In the genomic region with DNA sequence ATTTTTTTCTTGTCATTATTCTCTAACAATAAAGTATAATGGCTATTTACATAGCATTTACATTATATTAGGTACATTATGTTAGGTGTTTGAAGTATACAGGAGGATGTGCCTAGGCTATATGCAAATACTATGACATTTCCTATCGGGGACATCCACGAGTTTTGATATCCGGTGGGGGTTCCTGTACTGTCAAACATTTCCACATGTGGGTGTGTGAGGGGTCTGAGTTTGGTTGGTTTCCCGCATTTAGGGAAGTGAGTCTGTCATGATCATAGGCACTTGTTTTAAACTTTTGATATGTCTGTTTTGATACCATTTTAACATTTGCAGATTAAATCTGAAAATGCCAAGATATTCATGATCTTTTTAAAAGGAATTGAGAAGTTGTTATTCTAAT, we compare ENCODE assay signal across 17 cellular contexts.
DNase-seq lines count a peak whose midpoint lies in the region; ATAC-seq and TF ChIP-seq lines count a peak whose summit lies in the region.
"Had no signal": no experiment of that assay in that cellular context is flagged by ENCODE, and none has a peak within 500 bp of the region (broad histone marks: within the 10 kb centered on the region; RNA-seq: fewer than 3 reads in every experiment).

No MANE protein-coding gene starts in this region.

- peaks cover 31% of the 10 kb centered on the region for H3K36me3 Mint-ChIP-seq in activated naive CD4-positive, alpha-beta T cell treated with anti-CD3 and anti-CD28 coated beads, Interleukin-2, amount 50 U/mL, for 24 hours
- peaks cover 22% of the 10 kb centered on the region for H3K36me3 Mint-ChIP-seq in IgD-negative memory B cell
- H3K36me3 Mint-ChIP-seq in activated T-cell treated with anti-CD3 and anti-CD28 coated beads, Interleukin-2, amount 50 U/mL, for 4 hours (ENCODE audit: insufficient read depth) = peaks cover 58% of the 10 kb centered on the region
- peaks cover 42 to 57% of the 10 kb centered on the region in 2 donors for H3K36me3 Mint-ChIP-seq in stimulated activated naive B cell treated with anti-CD40 and anti-IgM and Interleukin-4, amounts not matched to agents 10 μg/mL and 1 μg/mL and 100 μg/mL, for 72 hours

- no peaks in the 10 kb centered on the region for H3K4me1 ChIP-seq in ascending aorta
- H3K4me1 ChIP-seq: upper lobe of right lung had no signal

- H3K27ac Mint-ChIP-seq in activated naive CD4-positive, alpha-beta T cell treated with anti-CD3 and anti-CD28 coated beads, Interleukin-2, amount 50 U/mL, for 24 hours = peak overlapping the region; percentile 19
- peak overlapping the region in 2 of 3 donors; percentile 25 to 34 for H3K27ac Mint-ChIP-seq in IgD-negative memory B cell
- H3K27ac Mint-ChIP-seq in stimulated activated naive B cell treated with anti-CD40 and anti-IgM and Interleukin-4, amounts not matched to agents 10 μg/mL and 1 μg/mL and 100 μg/mL, for 72 hours = peak overlapping the region; percentile 79

- intact Hi-C loops in ascending aorta (cut with DNase I) = no loop called here

- H3K4me3 Mint-ChIP-seq in activated naive CD4-positive, alpha-beta T cell treated with anti-CD3 and anti-CD28 coated beads, Interleukin-2, amount 50 U/mL, for 24 hours = peak overlapping the region; percentile 11
- peak overlapping the region in 1 of 4 donors; percentile 70 for H3K4me3 Mint-ChIP-seq in IgD-negative memory B cell
- peak overlapping the region; percentile 8 for H3K4me3 Mint-ChIP-seq in activated T-cell treated with anti-CD3 and anti-CD28 coated beads, Interleukin-2, amount 50 U/mL, for 4 hours
- no peak overlapping the region for H3K4me3 Mint-ChIP-seq in stimulated activated naive B cell treated with anti-CD40 and anti-IgM and Interleukin-4, amounts not matched to agents 10 μg/mL and 1 μg/mL and 100 μg/mL, for 72 hours

- no peak overlapping the region for H3K27ac ChIP-seq in ascending aorta
- H3K27ac ChIP-seq: epithelial cell of prostate, upper lobe of right lung had no signal

- no peaks in the 10 kb centered on the region for H3K27me3 Mint-ChIP-seq in activated naive CD4-positive, alpha-beta T cell treated with anti-CD3 and anti-CD28 coated beads, Interleukin-2, amount 50 U/mL, for 24 hours
- H3K27me3 Mint-ChIP-seq in IgD-negative memory B cell = no peaks in the 10 kb centered on the region
- no peaks in the 10 kb centered on the region for H3K27me3 Mint-ChIP-seq in activated T-cell treated with anti-CD3 and anti-CD28 coated beads, Interleukin-2, amount 50 U/mL, for 4 hours (ENCODE audit: low read depth)
- H3K27me3 Mint-ChIP-seq in stimulated activated naive B cell treated with anti-CD40 and anti-IgM and Interleukin-4, amounts not matched to agents 10 μg/mL and 1 μg/mL and 100 μg/mL, for 72 hours = no peaks in the 10 kb centered on the region

- no peaks in the 10 kb centered on the region for H3K9me3 ChIP-seq in ascending aorta
- H3K9me3 ChIP-seq: upper lobe of right lung had no signal

- H3K27me3 ChIP-seq in ascending aorta = no peaks in the 10 kb centered on the region
- H3K27me3 ChIP-seq: upper lobe of right lung had no signal

- no peak for DNase-seq in activated naive CD4-positive, alpha-beta T cell treated with anti-CD3 and anti-CD28 coated beads, Interleukin-2, amount 50 U/mL, for 16 hours
- no peak for DNase-seq in activated T-cell treated with anti-CD3 and anti-CD28 coated beads, Interleukin-2, amount 50 U/mL, for 4 hours
- peak; percentile 20 for DNase-seq in stimulated activated naive B cell treated with anti-CD40 and anti-IgM and Interleukin-4, amounts not matched to agents 10 μg/mL and 1 μg/mL and 100 μg/mL, for 72 hours
- DNase-seq in ascending aorta (ENCODE audit: low spot score in 2 of 2) (no peak), NCI-H82 (lab: John Stamatoyannopoulos, UW) (no peak)
- DNase-seq: aorta, DMS153, mesenchymal stem cell, NCI-H1417 treated with DMSO at 0.1 percent for 48 hours, SIG-M5, T-helper 9 cell, upper lobe of right lung had no signal

- peak; percentile 43 to 67 for ATAC-seq in activated T-cell treated with anti-CD3 and anti-CD28 coated beads, Interleukin-2, amount 50 U/mL, for 4 hours
- peak; percentile 97 to 98 for ATAC-seq in stimulated activated naive B cell treated with anti-CD40 and anti-IgM and Interleukin-4, amounts not matched to agents 10 μg/mL and 1 μg/mL and 100 μg/mL, for 72 hours (replicated peaks)
- no peak for ATAC-seq in HG03432 (IDR thresholded peaks at IDR 0.05; ENCODE audit: unreplicated experiment)
- ATAC-seq: HCT116, upper lobe of right lung had no signal

- H3K36me3 ChIP-seq in ascending aorta = peaks cover 41 to 51% of the 10 kb centered on the region in 2 donors

- TF ChIP-seq CTCF in ascending aorta (IDR thresholded peaks at IDR 0.05) = no peak

- no peaks in the 10 kb centered on the region for H3K9me3 Mint-ChIP-seq in activated naive CD4-positive, alpha-beta T cell treated with anti-CD3 and anti-CD28 coated beads, Interleukin-2, amount 50 U/mL, for 24 hours
- H3K9me3 Mint-ChIP-seq in IgD-negative memory B cell = peaks cover 0 to 1% (median 0%) of the 10 kb centered on the region in 3 donors
- no peaks in the 10 kb centered on the region for H3K9me3 Mint-ChIP-seq in activated T-cell treated with anti-CD3 and anti-CD28 coated beads, Interleukin-2, amount 50 U/mL, for 4 hours
- peaks cover 0 to 2% of the 10 kb centered on the region in 2 donors for H3K9me3 Mint-ChIP-seq in stimulated activated naive B cell treated with anti-CD40 and anti-IgM and Interleukin-4, amounts not matched to agents 10 μg/mL and 1 μg/mL and 100 μg/mL, for 72 hours

- peaks cover 34% of the 10 kb centered on the region for H3K4me1 Mint-ChIP-seq in activated naive CD4-positive, alpha-beta T cell treated with anti-CD3 and anti-CD28 coated beads, Interleukin-2, amount 50 U/mL, for 24 hours
- H3K4me1 Mint-ChIP-seq in IgD-negative memory B cell = peaks cover 18 to 19% (median 19%) of the 10 kb centered on the region in 3 donors
- peaks cover 27% of the 10 kb centered on the region for H3K4me1 Mint-ChIP-seq in activated T-cell treated with anti-CD3 and anti-CD28 coated beads, Interleukin-2, amount 50 U/mL, for 4 hours (ENCODE audit: low read depth)
- peaks cover 10 to 14% of the 10 kb centered on the region in 2 donors for H3K4me1 Mint-ChIP-seq in stimulated activated naive B cell treated with anti-CD40 and anti-IgM and Interleukin-4, amounts not matched to agents 10 μg/mL and 1 μg/mL and 100 μg/mL, for 72 hours

- no peak overlapping the region for H3K4me3 ChIP-seq in ascending aorta
- H3K4me3 ChIP-seq: upper lobe of right lung had no signal

Comparison
In these comparisons a context has a peak if more than half of its experiments do, and no peak if none do; other contexts are left out.
1. H3K27ac Mint-ChIP-seq: peak in every context shown above with its lines; median percentile 79 in stimulated activated naive B cell treated with anti-CD40 and anti-IgM and Interleukin-4, amounts not matched to agents 10 μg/mL and 1 μg/mL and 100 μg/mL, for 72 hours; 30 in IgD-negative memory B cell; 19 in activated naive CD4-positive, alpha-beta T cell treated with anti-CD3 and anti-CD28 coated beads, Interleukin-2, amount 50 U/mL, for 24 hours.
2. H3K4me3 Mint-ChIP-seq: peak in activated naive CD4-positive, alpha-beta T cell treated with anti-CD3 and anti-CD28 coated beads, Interleukin-2, amount 50 U/mL, for 24 hours (single experiment) and activated T-cell treated with anti-CD3 and anti-CD28 coated beads, Interleukin-2, amount 50 U/mL, for 4 hours (single experiment); none in stimulated activated naive B cell treated with anti-CD40 and anti-IgM and Interleukin-4, amounts not matched to agents 10 μg/mL and 1 μg/mL and 100 μg/mL, for 72 hours (0 of 2).